In genomic region chr3:119681279-119681678, GRCh38 we compare ENCODE assay signal across 8 cellular contexts. TPM values are rescaled to one million over a fixed set of nuclear protein-coding genes. Genes with fewer than 3 reads are reported as not detected.
DNase-seq lines count a peak whose midpoint lies in the region; ATAC-seq and TF ChIP-seq lines count a peak whose summit lies in the region.

No MANE protein-coding gene starts in this region.

- peak; percentile 11 to 70 for TF ChIP-seq CTCF in right atrium auricular region (IDR thresholded peaks at IDR 0.05)
- peak; percentile 53 for TF ChIP-seq CTCF in kidney epithelial cell (IDR thresholded peaks at IDR 0.05; ENCODE audit: insufficient read depth, low read length, poor library complexity, severe bottlenecking)
- TF ChIP-seq CTCF in coronary artery (IDR thresholded peaks at IDR 0.05): no peak

- DNase-seq in right atrium auricular region (ENCODE audit: low spot score): no peak
- DNase-seq in right cardiac atrium: no peak
- no peak for DNase-seq in kidney epithelial cell (ENCODE audit: low read depth)
- no peak for DNase-seq in coronary artery (ENCODE audit: low spot score)

- H3K9me3 ChIP-seq in right atrium auricular region (no peaks in the 10 kb centered on the region), right cardiac atrium (ENCODE audit: control insufficient read depth, low read length) (no peaks in the 10 kb centered on the region)

- ATAC-seq in right cardiac atrium (no peak), HG03378 (IDR thresholded peaks at IDR 0.05; ENCODE audit: unreplicated experiment) (peak; percentile 41), SK-N-SH treated with all-trans-retinoic acid at 6 μM for 48 hours (peak; percentile 89), HG02852 (IDR thresholded peaks at IDR 0.05; ENCODE audit: unreplicated experiment) (no peak), HG03457 (IDR thresholded peaks at IDR 0.05; ENCODE audit: unreplicated experiment) (no peak)

- no peaks in the 10 kb centered on the region for H3K36me3 ChIP-seq in right atrium auricular region
- H3K36me3 ChIP-seq in kidney epithelial cell (ENCODE audit: control insufficient read depth, insufficient read depth, low read length): no peaks in the 10 kb centered on the region

- intact Hi-C loops in right cardiac atrium (cut with DNase I): loop anchor here in 2 of 4 donors (10.0 kb wide), 2 partner anchors 156 to 406 kb away; no protein-coding TSS in a partner anchor

- H3K27me3 ChIP-seq in right atrium auricular region (no peaks in the 10 kb centered on the region), right cardiac atrium (ENCODE audit: control insufficient read depth, insufficient read depth) (no peaks in the 10 kb centered on the region), kidney epithelial cell (ENCODE audit: control insufficient read depth, insufficient read depth, low read length) (no peaks in the 10 kb centered on the region)

- WGBS in right cardiac atrium: 43% methylated on average over 1 of the region's 1 CpG

- H3K4me1 ChIP-seq in right atrium auricular region: peaks cover 0 to 5% of the 10 kb centered on the region in 2 donors
- no peaks in the 10 kb centered on the region for H3K4me1 ChIP-seq in right cardiac atrium (ENCODE audit: control insufficient read depth, insufficient read depth, low read length)

- H3K4me3 ChIP-seq in right atrium auricular region: no peak overlapping the region
- no peak overlapping the region for H3K4me3 ChIP-seq in right cardiac atrium (ENCODE audit: low read length)
- H3K4me3 ChIP-seq in kidney epithelial cell (ENCODE audit: low read depth, low read length): no peak overlapping the region
- H3K4me3 ChIP-seq in coronary artery: no peak overlapping the region

- H3K27ac ChIP-seq in right atrium auricular region (peak overlapping the region in 1 of 2 donors; percentile 22), right cardiac atrium (ENCODE audit: low read length) (no peak overlapping the region), coronary artery (no peak overlapping the region)

TF ChIP-seq in SK-N-SH treated with all-trans-retinoic acid at 6 μM for 48 hours, 23 proteins besides CTCF, POLR2A, EP300 and RAD21:
- TF ChIP-seq TCF4 (CRISPR knock-in tag; IDR thresholded peaks at IDR 0.05; ENCODE audit: borderline replicate concordance): peak; percentile 76; the same call in 1 of the 2 replicates
- TF ChIP-seq ZNF8 (CRISPR knock-in tag; IDR thresholded peaks at IDR 0.05): no peak
- no peak for TF ChIP-seq ESRRG (CRISPR knock-in tag; IDR thresholded peaks at IDR 0.05)

RNA-seq across cellular contexts. Expression of gene COX17, which starts 4.1 kb away (rescaled TPM):
- 10 to 100 TPM; 75.8 to 93.9 TPM for total RNA-seq in right atrium auricular region
- total RNA-seq in right cardiac atrium: 100 to 1,000 TPM; 108 to 138 (median 132) TPM
- polyA plus RNA-seq in right cardiac atrium: 622 TPM
- total RNA-seq in kidney epithelial cell: 17.9 and 27.4 TPM in 2 replicates

RNA-seq across cellular contexts. Expression of gene POPDC2, which starts 20.9 kb away (rescaled TPM):
- total RNA-seq in right atrium auricular region (100 to 1,000 TPM; 679 to 853 TPM), right cardiac atrium (100 to 1,000 TPM; 348 to 827 (median 453) TPM), kidney epithelial cell (1.0 and 4.9 TPM in 2 replicates)
- 504 TPM for polyA plus RNA-seq in right cardiac atrium

RNA-seq across cellular contexts. Expression of gene CFAP91, which starts 21.5 kb away (rescaled TPM):
- total RNA-seq in right atrium auricular region (1 to 10 TPM; 1.5 to 3.1 TPM), right cardiac atrium (1 to 10 TPM in 3 of 4 donors, under 1 TPM in 1; 0.80 to 1.7 (median 1.3) TPM), kidney epithelial cell (3.3 and 7.1 TPM in 2 replicates)
- polyA plus RNA-seq in right cardiac atrium: 0.50 TPM

Comparison
In these comparisons a context has a peak if more than half of its experiments do, and no peak if none do; other contexts are left out.
1. ATAC-seq: peak in HG03378 (single experiment) and SK-N-SH treated with all-trans-retinoic acid at 6 μM for 48 hours (single experiment); none in right cardiac atrium (0 of 2), HG02852 (single experiment) and HG03457 (single experiment).
2. RNA of gene POPDC2, which starts 20.9 kb away (total RNA-seq): 679 to 853 TPM in right atrium auricular region and 348 to 827 TPM in right cardiac atrium; 1.0 to 4.9 TPM in kidney epithelial cell; every median in the first group is over 10 times any median in the second.